Comparison of ENCODE assay signal across 8 cellular contexts in genomic region chr15:34708422-34708821, GRCh38. TPM values are rescaled to one million over a fixed set of nuclear protein-coding genes. Genes with fewer than 3 reads are reported as not detected.
DNase-seq lines count a peak whose midpoint lies in the region; ATAC-seq and TF ChIP-seq lines count a peak whose summit lies in the region.

No MANE protein-coding gene starts in this region.

- H3K9me3 ChIP-seq in right lobe of liver, result no peaks in the 10 kb centered on the region

- H3K27me3 ChIP-seq in right lobe of liver, result no peaks in the 10 kb centered on the region

- H3K27ac ChIP-seq in right lobe of liver, result no peak overlapping the region

- 36% methylated on average over 5 of the region's 5 CpGs for WGBS in right lobe of liver (ENCODE audit: insufficient coverage, low coverage, low lambda C conversion rate, missing lambda C conversion rate)

- peak; percentile 48 for DNase-seq in DMS 273 (lab: John Stamatoyannopoulos, UW; ENCODE audit: unreplicated experiment)
- DNase-seq in DMS 273 treated with DMSO at 0.1 percent for 48 hours (lab: John Stamatoyannopoulos, UW), result no peak
- DNase-seq in NCI-H748 (lab: John Stamatoyannopoulos, UW; ENCODE audit: unreplicated experiment), result peak; percentile 40
- peak; percentile 63 for DNase-seq in cerebellum (ENCODE audit: low spot score)
- DNase-seq in right lobe of liver, result no peak
- DNase-seq in OCI-M2 (lab: John Stamatoyannopoulos, UW; ENCODE audit: unreplicated experiment), result no peak

- H3K36me3 ChIP-seq in right lobe of liver, result no peaks in the 10 kb centered on the region

- ATAC-seq in right lobe of liver (peak; percentile 74 to 86 (median 78)), GM18517 (IDR thresholded peaks at IDR 0.05; ENCODE audit: unreplicated experiment) (no peak), HG03469 (IDR thresholded peaks at IDR 0.05; ENCODE audit: unreplicated experiment) (no peak)

- intact Hi-C loops in right lobe of liver (cut with DNase I), result loop anchor here (5.0 to 10.0 kb wide), 2 partner anchors 214 to 216 kb away; no protein-coding TSS in a partner anchor

- H3K4me1 ChIP-seq in right lobe of liver, result no peaks in the 10 kb centered on the region

- peak; percentile 59 to 79 (median 72) for TF ChIP-seq CTCF in right lobe of liver (IDR thresholded peaks at IDR 0.05)

- TF ChIP-seq POLR2A in right lobe of liver (IDR thresholded peaks at IDR 0.05), result no peak

- H3K4me3 ChIP-seq in right lobe of liver, result no peak overlapping the region

RNA-seq across cellular contexts. Expression of gene GJD2, which starts 46.4 kb away (rescaled TPM):
- 9.6 TPM for total RNA-seq in cerebellum
- total RNA-seq in right lobe of liver, result not detected

Comparison
In these comparisons a context has a peak if more than half of its experiments do, and no peak if none do; other contexts are left out.
1. DNase-seq: peak in DMS 273 (single experiment), NCI-H748 (single experiment) and cerebellum (single experiment); none in DMS 273 treated with DMSO at 0.1 percent for 48 hours (single experiment), right lobe of liver (0 of 3) and OCI-M2 (single experiment).
2. ATAC-seq: peak in right lobe of liver (4 of 4); none in GM18517 (single experiment) and HG03469 (single experiment).
3. RNA of gene GJD2, which starts 46.4 kb away (total RNA-seq): 9.6 TPM in cerebellum (single experiment); not detected in right lobe of liver; every median in the first group is over 10 times any median in the second.